ENCODE assay signal across 17 cellular contexts in the genomic region with DNA sequence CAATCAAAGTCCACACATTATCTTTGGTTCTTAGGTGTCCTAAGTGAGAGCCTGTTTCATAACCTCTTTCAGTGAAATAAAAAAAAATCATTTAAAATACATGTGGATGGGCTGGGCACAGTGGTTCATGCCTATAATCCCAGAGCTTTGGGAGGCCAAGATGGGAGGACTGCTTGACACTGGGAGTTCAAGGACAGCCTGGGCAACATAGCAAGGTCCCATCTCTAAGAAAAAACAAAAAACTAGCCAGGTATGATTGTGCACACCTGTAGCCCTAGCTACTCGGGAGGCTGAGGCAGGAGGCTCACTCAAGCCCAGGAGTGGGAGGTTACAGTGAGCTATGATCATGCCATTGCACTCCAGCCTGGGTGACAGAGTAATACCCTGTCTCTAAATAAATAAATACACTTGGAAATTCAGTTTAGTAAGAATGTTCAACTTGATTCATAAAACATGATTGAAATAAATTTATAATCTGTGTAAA. TPM values are rescaled to one million over a fixed set of nuclear protein-coding genes. Genes with fewer than 3 reads are reported as not detected.
A peak's percentile ranks its signal among the peaks of the same experiment; 100 is the strongest.
DNase-seq lines count a peak whose midpoint lies in the region; ATAC-seq and TF ChIP-seq lines count a peak whose summit lies in the region.
"Had no signal": no experiment of that assay in that cellular context is flagged by ENCODE, and none has a peak within 500 bp of the region (broad histone marks: within the 10 kb centered on the region; RNA-seq: fewer than 3 reads in every experiment).

No MANE protein-coding gene starts in this region.

- 89 to 94% (median 93%) methylated on average over 1 of the region's 1 CpG for WGBS in psoas muscle, 3 donors
- 93 to 95% methylated on average over 1 of the region's 1 CpG for WGBS in sigmoid colon, 2 donors

- no peak overlapping the region for H3K27ac Mint-ChIP-seq in WTC11
- H3K27ac Mint-ChIP-seq: B cell; CD4-positive, CD25-positive, alpha-beta regulatory T cell; CD8-positive, alpha-beta T cell; HFFc6 had no signal

- CTCF ChIA-PET in WTC11 (lab: Charles Lee) (interaction anchor here (1.4 to 2.9 kb wide), 3 partner anchors 48 to 71 kb away, joined by 5 to 17 read pairs (median 5); a partner anchor contains a TSS), A673 (lab: Charles Lee) (interaction anchor here (0.6 kb wide), 1 partner anchor 357 kb away, joined by 5 read pairs; no protein-coding TSS in a partner anchor)

- TF ChIP-seq CTCF in right atrium auricular region (IDR thresholded peaks at IDR 0.05) (no peak), WTC11 (IDR thresholded peaks at IDR 0.05) (no peak), psoas muscle (IDR thresholded peaks at IDR 0.05) (no peak), A673 (conservative IDR thresholded peaks at IDR 0.05; ENCODE audit: low read depth, low read length) (no peak), sigmoid colon (IDR thresholded peaks at IDR 0.05) (no peak)

- no peak for TF ChIP-seq POLR2A in sigmoid colon (IDR thresholded peaks at IDR 0.05)

- no peak for DNase-seq in right atrium auricular region (ENCODE audit: low spot score)
- no peak for DNase-seq in cardiac septum (ENCODE audit: low spot score)
- DNase-seq in WTC11 (ENCODE audit: low spot score): no peak
- DNase-seq in psoas muscle: no peak
- DNase-seq in A673 (ENCODE audit: low spot score): no peak
- DNase-seq in sigmoid colon: no peak
- DNase-seq: Caco-2; CD4-positive, CD25-positive, alpha-beta regulatory T cell; CD8-positive, alpha-beta T cell; DMS153; DND-41; GOT3; HFFc6 had no signal

- H3K4me3 ChIP-seq in right atrium auricular region (no peak overlapping the region), psoas muscle (no peak overlapping the region), A673 (ENCODE audit: low read depth, low read length, poor library complexity, severe bottlenecking) (no peak overlapping the region), sigmoid colon (no peak overlapping the region)
- H3K4me3 ChIP-seq: BLaER1, HAP-1 had no signal

- no peaks in the 10 kb centered on the region for H3K36me3 Mint-ChIP-seq in WTC11
- H3K36me3 Mint-ChIP-seq: CD4-positive, CD25-positive, alpha-beta regulatory T cell had no signal

- POLR2A ChIA-PET in WTC11 (lab: Charles Lee): no interaction called here
- POLR2A ChIA-PET in A673 (lab: Charles Lee; ENCODE audit: low non-redundant PET): no interaction called here

- ATAC-seq in WTC11: no peak
- no peak for ATAC-seq in psoas muscle
- ATAC-seq: CD8-positive, alpha-beta T cell had no signal

- peak overlapping the region; percentile 96 to 99 for H3K27ac ChIP-seq in right atrium auricular region
- peak overlapping the region; percentile 94 for H3K27ac ChIP-seq in psoas muscle
- no peak overlapping the region for H3K27ac ChIP-seq in A673 (ENCODE audit: low read depth, low read length, poor library complexity, severe bottlenecking)
- no peak overlapping the region for H3K27ac ChIP-seq in sigmoid colon
- H3K27ac ChIP-seq: BLaER1, C4-2B had no signal

- no peaks in the 10 kb centered on the region for H3K9me3 ChIP-seq in right atrium auricular region
- no peaks in the 10 kb centered on the region for H3K9me3 ChIP-seq in psoas muscle
- H3K9me3 ChIP-seq in A673 (ENCODE audit: low read depth, low read length, poor library complexity, severe bottlenecking): no peaks in the 10 kb centered on the region
- no peaks in the 10 kb centered on the region for H3K9me3 ChIP-seq in sigmoid colon
- H3K9me3 ChIP-seq: BLaER1, Caco-2, HAP-1 had no signal

- TF ChIP-seq EP300 in sigmoid colon (IDR thresholded peaks at IDR 0.05): no peak

- no peaks in the 10 kb centered on the region for H3K27me3 ChIP-seq in right atrium auricular region
- H3K27me3 ChIP-seq in psoas muscle (ENCODE audit: insufficient read depth in 3 of 3, low read length in 2 of 3): no peaks in the 10 kb centered on the region
- no peaks in the 10 kb centered on the region for H3K27me3 ChIP-seq in A673 (replicated peaks; ENCODE audit: insufficient read depth, low read depth, low read length, poor library complexity)
- no peaks in the 10 kb centered on the region for H3K27me3 ChIP-seq in sigmoid colon

- H3K4me1 ChIP-seq in right atrium auricular region (peaks cover 0 to 26% of the 10 kb centered on the region in 2 donors), psoas muscle (peaks cover 29% of the 10 kb centered on the region), A673 (ENCODE audit: insufficient read depth, low read length, poor library complexity, severe bottlenecking) (peaks cover 4% of the 10 kb centered on the region), sigmoid colon (peaks cover 0 to 20% (median 9%) of the 10 kb centered on the region in 4 donors)

- H3K4me3 Mint-ChIP-seq in WTC11: no peak overlapping the region
- H3K4me3 Mint-ChIP-seq: B cell; CD4-positive, CD25-positive, alpha-beta regulatory T cell; CD8-positive, alpha-beta T cell; HFFc6 had no signal

- no peaks in the 10 kb centered on the region for H3K9me3 Mint-ChIP-seq in WTC11
- H3K9me3 Mint-ChIP-seq: CD4-positive, CD25-positive, alpha-beta regulatory T cell; CD8-positive, alpha-beta T cell; HFFc6 had no signal

- H3K4me1 Mint-ChIP-seq in WTC11: peaks cover 20% of the 10 kb centered on the region

- H3K36me3 ChIP-seq in right atrium auricular region: no peaks in the 10 kb centered on the region
- no peaks in the 10 kb centered on the region for H3K36me3 ChIP-seq in psoas muscle (ENCODE audit: insufficient read depth in 1 of 2, low read depth in 1 of 2)
- no peaks in the 10 kb centered on the region for H3K36me3 ChIP-seq in A673 (ENCODE audit: insufficient read depth, low read length, poor library complexity, severe bottlenecking)
- H3K36me3 ChIP-seq in sigmoid colon: no peaks in the 10 kb centered on the region
- H3K36me3 ChIP-seq: BLaER1, HAP-1 had no signal

- no peaks in the 10 kb centered on the region; the same call in 1 of the 2 replicates for H3K27me3 Mint-ChIP-seq in WTC11 (ENCODE audit: low read depth)
- H3K27me3 Mint-ChIP-seq: B cell had no signal

- intact Hi-C loops in cardiac septum (cut with DNase I): no loop called here
- intact Hi-C loops in psoas muscle (cut with DNase I): no loop called here
- intact Hi-C loops in A673 (cut with micrococcal nuclease; ENCODE audit: unreplicated experiment): no loop called here
- intact Hi-C loops in sigmoid colon (cut with DNase I): no loop called here

- BruUV-seq in A673 (replicated peaks; lab: Mats Ljungman, UMichigan): no TSS peak

TF ChIP-seq in WTC11, 78 proteins besides CTCF, POLR2A, EP300 and RAD21:
- no peak for TF ChIP-seq TP53 (CRISPR knock-in tag; IDR thresholded peaks at IDR 0.05)
- 0 out of 2 replicates have a peak, but pooled peaks have one; percentile 5 for TF ChIP-seq ZNF121 (CRISPR knock-in tag; IDR thresholded peaks at IDR 0.05)
- TF ChIP-seq, protein P1, sequence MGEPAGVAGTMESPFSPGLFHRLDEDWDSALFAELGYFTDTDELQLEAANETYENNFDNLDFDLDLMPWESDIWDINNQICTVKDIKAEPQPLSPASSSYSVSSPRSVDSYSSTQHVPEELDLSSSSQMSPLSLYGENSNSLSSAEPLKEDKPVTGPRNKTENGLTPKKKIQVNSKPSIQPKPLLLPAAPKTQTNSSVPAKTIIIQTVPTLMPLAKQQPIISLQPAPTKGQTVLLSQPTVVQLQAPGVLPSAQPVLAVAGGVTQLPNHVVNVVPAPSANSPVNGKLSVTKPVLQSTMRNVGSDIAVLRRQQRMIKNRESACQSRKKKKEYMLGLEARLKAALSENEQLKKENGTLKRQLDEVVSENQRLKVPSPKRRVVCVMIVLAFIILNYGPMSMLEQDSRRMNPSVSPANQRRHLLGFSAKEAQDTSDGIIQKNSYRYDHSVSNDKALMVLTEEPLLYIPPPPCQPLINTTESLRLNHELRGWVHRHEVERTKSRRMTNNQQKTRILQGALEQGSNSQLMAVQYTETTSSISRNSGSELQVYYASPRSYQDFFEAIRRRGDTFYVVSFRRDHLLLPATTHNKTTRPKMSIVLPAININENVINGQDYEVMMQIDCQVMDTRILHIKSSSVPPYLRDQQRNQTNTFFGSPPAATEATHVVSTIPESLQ (CRISPR knock-in tag; IDR thresholded peaks at IDR 0.05): no peak

RNA-seq across cellular contexts. Expression of a gene that starts 3.6 kb away (rescaled TPM):
- total RNA-seq in right atrium auricular region (100 to 1,000 TPM; 250 to 616 TPM), cardiac septum (396 TPM), WTC11 (2021) (8.7 to 10.7 TPM (median 9.6 TPM) in 3 replicates), psoas muscle (100 to 1,000 TPM in 2 of 4 donors, 10 to 100 TPM in 2; 76.2 to 153 (median 108) TPM), A673 (2021) (34.9 and 35.9 TPM in 2 replicates), sigmoid colon (10 to 100 TPM; 52.9 to 82.0 (median 78.3) TPM)
- polyA plus RNA-seq in psoas muscle (100 to 1,000 TPM; 128 to 193 (median 172) TPM), sigmoid colon (100 to 1,000 TPM; 116 to 310 (median 161) TPM)

RNA-seq across cellular contexts. Expression of a gene that starts 36.8 kb away (rescaled TPM):
- total RNA-seq in right atrium auricular region (10 to 100 TPM; 29.4 TPM), cardiac septum (25.1 TPM), WTC11 (2021) (48.0 to 53.1 TPM (median 49.4 TPM) in 3 replicates), psoas muscle (10 to 100 TPM; 11.6 to 16.4 (median 14.2) TPM), A673 (2021) (52.8 and 62.0 TPM in 2 replicates), sigmoid colon (10 to 100 TPM; 26.0 to 46.2 (median 37.6) TPM)
- polyA plus RNA-seq in psoas muscle (10 to 100 TPM; 17.6 to 54.9 (median 30.4) TPM), sigmoid colon (10 to 100 TPM; 49.2 to 92.8 (median 58.3) TPM)

Comparison
In these comparisons a context has a peak if more than half of its experiments do, and no peak if none do; other contexts are left out.
1. H3K27ac ChIP-seq: peak in right atrium auricular region (2 of 2) and psoas muscle (single experiment); none in A673 (single experiment) and sigmoid colon (0 of 4).